In the genomic region with DNA sequence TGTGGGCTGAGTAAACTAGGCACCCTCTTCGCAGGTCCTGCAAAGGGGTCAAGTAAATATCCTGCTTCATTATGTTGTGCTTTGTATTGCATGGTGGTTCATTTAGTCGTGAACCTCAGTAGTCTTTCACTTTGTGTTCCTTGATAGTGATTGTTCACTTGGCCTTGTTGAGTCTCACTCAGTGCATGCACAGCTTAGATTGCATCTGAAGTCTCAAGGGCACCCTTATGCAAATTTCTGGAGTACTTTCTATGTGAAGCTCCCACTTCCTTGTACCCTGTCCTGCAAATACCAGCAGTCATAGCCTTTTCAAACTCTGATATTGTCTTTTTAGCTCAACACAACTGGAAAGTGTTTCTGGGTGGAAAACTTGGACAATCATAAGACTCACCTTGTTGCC, we compare ENCODE assay signal across 15 cellular contexts.
A peak's percentile ranks its signal among the peaks of the same experiment; 100 is the strongest.
DNase-seq lines count a peak whose midpoint lies in the region; ATAC-seq and TF ChIP-seq lines count a peak whose summit lies in the region.
"Had no signal": no experiment of that assay in that cellular context is flagged by ENCODE, and none has a peak within 500 bp of the region (broad histone marks: within the 10 kb centered on the region; RNA-seq: fewer than 3 reads in every experiment).

No MANE protein-coding gene starts in this region.

- no peaks in the 10 kb centered on the region for H3K36me3 ChIP-seq in left lung

- H3K27ac ChIP-seq in left lung: no peak overlapping the region
- H3K27ac ChIP-seq: epithelial cell of prostate had no signal

- no peaks in the 10 kb centered on the region for H3K27me3 ChIP-seq in left lung

- no peak for TF ChIP-seq CTCF in left lung (IDR thresholded peaks at IDR 0.05)

- DNase-seq in left lung (no peak), left ventricle myocardium superior (no peak), HT-29 (ENCODE audit: low spot score) (no peak)
- no peak for DNase-seq in stimulated activated CD4-positive, alpha-beta T cell treated with anti-CD3 and anti-CD28 coated beads, Interleukin-4, amount 100 ng/mL, for 1 hour
- DNase-seq: activated naive CD8-positive, alpha-beta T cell treated with anti-CD3 and anti-CD28 coated beads, Interleukin-2, amount 10 ng/mL, durations not matched to agents 7 days and 5 days; NCI-H1048; NCI-H524 treated with DMSO at 0.1 percent for 48 hours; occipital lobe; T-helper 2 cell had no signal

- no peaks in the 10 kb centered on the region for H3K4me1 ChIP-seq in left lung

- peaks cover 0 to 4% of the 10 kb centered on the region in 2 donors for H3K9me3 ChIP-seq in left lung

- no peak overlapping the region for H3K4me3 ChIP-seq in left lung

- intact Hi-C loops in left lung (cut with DNase I): no loop called here
- intact Hi-C loops in left ventricle myocardium superior (cut with micrococcal nuclease): no loop called here

- ATAC-seq in GM18867 (IDR thresholded peaks at IDR 0.05; ENCODE audit: unreplicated experiment): peak; percentile 97
- ATAC-seq in HG02588 (IDR thresholded peaks at IDR 0.05; ENCODE audit: unreplicated experiment): peak; percentile 70
- ATAC-seq in HG03354 (IDR thresholded peaks at IDR 0.05; ENCODE audit: poor library complexity, severe bottlenecking, unreplicated experiment): peak; percentile 91
- peak; percentile 51 for ATAC-seq in left lung
- no peak for ATAC-seq in HG03139 (IDR thresholded peaks at IDR 0.05; ENCODE audit: unreplicated experiment)
- no peak for ATAC-seq in left ventricle myocardium superior
- ATAC-seq: activated CD4-positive, CD25-positive, alpha-beta regulatory T cell treated with anti-CD3 and anti-CD28 coated beads, Interleukin-2, amount 50 U/mL, for 24 hours had no signal

Comparison
In these comparisons a context has a peak if more than half of its experiments do, and no peak if none do; other contexts are left out.
1. ATAC-seq: peak in GM18867 (single experiment), HG02588 (single experiment), HG03354 (single experiment) and left lung (single experiment); none in HG03139 (single experiment) and left ventricle myocardium superior (single experiment).